32 cellular contexts compared by ENCODE assay signal in the genomic region with DNA sequence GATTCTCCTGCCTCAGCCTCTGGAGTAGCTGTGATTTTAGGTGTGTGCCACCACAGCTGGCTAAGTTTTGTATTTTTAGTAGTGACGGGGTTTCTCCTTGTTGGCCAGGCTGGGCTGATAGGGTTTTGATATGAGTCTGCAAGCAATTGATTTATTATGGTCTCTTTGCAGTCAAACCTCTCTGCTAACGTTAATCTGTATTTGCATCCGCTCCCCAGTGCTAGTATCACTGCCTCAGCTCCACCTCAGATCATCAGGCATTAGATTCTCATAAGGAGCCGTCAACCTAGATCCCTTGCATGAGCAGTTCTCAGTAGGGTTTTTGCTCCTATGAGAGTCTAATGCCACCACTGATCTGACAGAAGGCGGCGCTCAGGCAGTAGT.
"Had no signal": no experiment of that assay in that cellular context is flagged by ENCODE, and none has a peak within 500 bp of the region (broad histone marks: within the 10 kb centered on the region; RNA-seq: fewer than 3 reads in every experiment).

No MANE protein-coding gene starts in this region.

- DNase-seq: activated CD4-positive, alpha-beta memory T cell treated with anti-CD3 and anti-CD28 coated beads, Interleukin-2, amount 10 ng/mL, durations not matched to agents 7 days and 5 days; activated CD4-positive, alpha-beta T cell treated with anti-CD3 and anti-CD28 coated beads for 1 hour; activated CD4-positive, alpha-beta T cell treated with anti-CD3 and anti-CD28 coated beads for 4 hours; activated CD4-positive, alpha-beta T cell treated with anti-CD3 and anti-CD28 coated beads, Interleukin-2, amount 10 ng/mL, durations not matched to agents 7 days and 5 days; activated CD4-positive, alpha-beta T cell treated with anti-CD3 and anti-CD28 coated beads, Interleukin-2, amount 50 U/mL, for 4 hours; activated CD8-positive, alpha-beta memory T cell treated with anti-CD3 and anti-CD28 coated beads, Interleukin-2, amount 50 U/mL, for 48 hours; activated effector memory CD4-positive, alpha-beta T cell treated with Interleukin-2 at 50 U/mL for 16 hours; activated gamma-delta T cell treated with Interleukin-2 at 50 U/mL for 16 hours; activated naive CD4-positive, alpha-beta T cell treated with anti-CD3 and anti-CD28 coated beads, Interleukin-2, amount 50 U/mL, for 16 hours; activated naive CD4-positive, alpha-beta T cell treated with Interleukin-2 at 50 U/mL for 16 hours; activated T-cell treated with anti-CD3 and anti-CD28 coated beads for 4 hours; activated T-cell treated with anti-CD3 and anti-CD28 coated beads, Interleukin-2, amount 50 U/mL, for 24 hours; activated T-cell treated with anti-CD3 and anti-CD28 coated beads, Interleukin-2, amount 50 U/mL, for 72 hours; amniotic stem cell; anterior cingulate cortex; caudate nucleus; cortex of kidney; effector CD8-positive, alpha-beta T cell; head of caudate nucleus; hippocampal formation; T-cell; T1000 had no signal

- H3K27me3 Mint-ChIP-seq: activated CD4-positive, alpha-beta memory T cell treated with anti-CD3 and anti-CD28 coated beads, Interleukin-2, amount 10 ng/mL, durations not matched to agents 7 days and 5 days; activated CD4-positive, alpha-beta T cell treated with anti-CD3 and anti-CD28 coated beads, Interleukin-2, amount 10 ng/mL, durations not matched to agents 7 days and 5 days; activated naive CD8-positive, alpha-beta T cell; activated T-cell treated with anti-CD3 and anti-CD28 coated beads, Interleukin-2, amount 50 U/mL, for 24 hours; T-cell had no signal

- H3K27me3 ChIP-seq: brain microvascular endothelial cell had no signal

- ATAC-seq: esophagus mucosa, T-cell had no signal

- H3K9me3 Mint-ChIP-seq: activated CD4-positive, alpha-beta memory T cell treated with anti-CD3 and anti-CD28 coated beads, Interleukin-2, amount 10 ng/mL, durations not matched to agents 7 days and 5 days; activated CD4-positive, alpha-beta T cell treated with anti-CD3 and anti-CD28 coated beads, Interleukin-2, amount 10 ng/mL, durations not matched to agents 7 days and 5 days; activated T-cell treated with anti-CD3 and anti-CD28 coated beads, Interleukin-2, amount 50 U/mL, for 24 hours; activated T-cell treated with anti-CD3 and anti-CD28 coated beads, Interleukin-2, amount 50 U/mL, for 72 hours; T-cell; T-helper 1 cell treated with Interleukin-12 subunit alpha and Interleukin-12 subunit beta and Interleukin-4 antibody, amounts not matched to agents 30 μg/mL and 1 μg/mL, for 36 hours; T-helper 2 cell treated with Interferon-gamma antibody and Interleukin-4, amounts not matched to agents 5 μg/mL and 100 μg/mL, for 36 hours had no signal

- H3K27ac Mint-ChIP-seq: activated CD4-positive, alpha-beta memory T cell treated with anti-CD3 and anti-CD28 coated beads, Interleukin-2, amount 10 ng/mL, durations not matched to agents 7 days and 5 days; activated CD4-positive, alpha-beta T cell treated with anti-CD3 and anti-CD28 coated beads, Interleukin-2, amount 10 ng/mL, durations not matched to agents 7 days and 5 days; activated naive CD8-positive, alpha-beta T cell; activated T-cell treated with anti-CD3 and anti-CD28 coated beads, Interleukin-2, amount 50 U/mL, for 72 hours; T-cell; T-helper 1 cell treated with Interleukin-12 subunit alpha and Interleukin-12 subunit beta and Interleukin-4 antibody, amounts not matched to agents 30 μg/mL and 1 μg/mL, for 36 hours; T-helper 2 cell treated with Interferon-gamma antibody and Interleukin-4, amounts not matched to agents 5 μg/mL and 100 μg/mL, for 36 hours had no signal

- H3K36me3 ChIP-seq: brain microvascular endothelial cell had no signal

- H3K27ac ChIP-seq: brain microvascular endothelial cell had no signal

- H3K4me3 Mint-ChIP-seq: activated CD4-positive, alpha-beta memory T cell treated with anti-CD3 and anti-CD28 coated beads, Interleukin-2, amount 10 ng/mL, durations not matched to agents 7 days and 5 days; activated CD4-positive, alpha-beta T cell treated with anti-CD3 and anti-CD28 coated beads, Interleukin-2, amount 10 ng/mL, durations not matched to agents 7 days and 5 days; activated naive CD8-positive, alpha-beta T cell; activated T-cell treated with anti-CD3 and anti-CD28 coated beads, Interleukin-2, amount 50 U/mL, for 24 hours; activated T-cell treated with anti-CD3 and anti-CD28 coated beads, Interleukin-2, amount 50 U/mL, for 72 hours; T-cell; T-helper 1 cell treated with Interleukin-12 subunit alpha and Interleukin-12 subunit beta and Interleukin-4 antibody, amounts not matched to agents 30 μg/mL and 1 μg/mL, for 36 hours; T-helper 2 cell treated with Interferon-gamma antibody and Interleukin-4, amounts not matched to agents 5 μg/mL and 100 μg/mL, for 36 hours had no signal

- FAIRE-seq: astrocyte, bronchial epithelial cell, colon, endometrium, frontal cortex had no signal
